ENCODE assay signal across 8 cellular contexts in the genomic region with DNA sequence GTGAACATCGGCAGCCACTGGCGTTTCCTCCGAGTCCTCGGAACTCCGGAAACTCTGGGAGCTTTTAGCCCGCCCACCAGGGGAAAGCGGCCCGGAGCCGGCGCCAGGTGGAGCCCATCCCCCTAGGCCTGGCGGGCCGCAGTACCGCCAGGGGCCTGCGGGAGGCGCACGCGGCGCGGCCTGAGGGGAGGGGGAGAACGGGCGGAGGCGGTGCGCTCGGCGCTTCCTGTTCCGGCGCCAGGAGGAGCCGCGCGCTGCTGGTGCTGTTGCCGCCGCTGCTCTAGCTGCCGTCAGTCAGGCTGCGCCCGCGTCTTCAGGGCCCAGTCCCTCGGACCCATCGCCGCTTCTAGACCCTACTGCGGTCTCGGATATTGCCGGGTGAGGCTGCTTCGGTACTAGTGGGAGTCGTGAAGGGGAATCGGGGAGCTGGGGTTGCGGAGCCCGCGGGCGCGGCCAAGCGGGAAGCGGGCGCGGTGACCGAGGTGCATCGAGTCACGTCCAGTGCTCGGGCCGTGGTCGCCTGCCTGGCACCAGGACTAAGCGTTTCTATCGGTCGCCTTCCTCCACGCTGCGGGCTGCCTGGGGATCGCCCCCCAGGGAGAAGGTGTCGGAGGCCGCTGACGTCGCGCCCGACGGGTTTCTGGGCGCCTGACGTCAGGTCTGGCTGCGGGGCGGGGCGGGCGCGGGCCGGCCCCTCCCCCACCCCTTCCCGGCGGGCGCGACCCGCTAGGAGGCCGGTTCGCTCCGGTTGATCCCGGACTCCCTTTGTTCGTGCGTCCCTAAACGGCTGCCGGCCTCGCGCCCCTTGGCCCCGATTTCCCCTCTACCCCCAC. TPM values are rescaled to one million over a fixed set of nuclear protein-coding genes. Genes with fewer than 3 reads are reported as not detected.
DNase-seq lines count a peak whose midpoint lies in the region; ATAC-seq and TF ChIP-seq lines count a peak whose summit lies in the region.

A gene (plus strand): TSS at position 222 of the 833 bp plus-strand sequence. CDS start 10,037 bp downstream, outside the sequence.

- TF ChIP-seq CTCF in BE2C (IDR thresholded peaks at IDR 0.05; ENCODE audit: low read depth, low read length) (peak; percentile 85), colonic mucosa (IDR thresholded peaks at IDR 0.05) (peak; percentile 100)

- H3K9ac ChIP-seq in colonic mucosa (ENCODE audit: low read depth in 2 of 2, low read length in 2 of 2): peak within 1 kb of the TSS; percentile 97 to 100

- H3K36me3 ChIP-seq in BE2C (peaks cover 25% of the 10 kb centered on the region), colonic mucosa (no peaks in the 10 kb centered on the region)

- H3K27me3 ChIP-seq in BE2C (no peaks in the 10 kb centered on the region), colonic mucosa (no peaks in the 10 kb centered on the region)

- peaks cover 7% of the 10 kb centered on the region for H3K4me1 ChIP-seq in BE2C
- peaks cover 15% of the 10 kb centered on the region for H3K4me1 ChIP-seq in colonic mucosa

- intact Hi-C loops in colonic mucosa (cut with DNase I): loop anchor here (5.0 kb wide), 1 partner anchor 36 kb away; no protein-coding TSS in a partner anchor
- intact Hi-C loops in left colon (cut with DNase I, micrococcal nuclease): no loop called here

- ATAC-seq in HG03442 (IDR thresholded peaks at IDR 0.05; ENCODE audit: unreplicated experiment) (peak; percentile 88), left colon (peak; percentile 93)

- H3K9me3 ChIP-seq in BE2C: no peaks in the 10 kb centered on the region
- no peaks in the 10 kb centered on the region for H3K9me3 ChIP-seq in colonic mucosa

- peak; percentile 93 for DNase-seq in BE2C
- DNase-seq in GM19238 (ENCODE audit: insufficient read length, low spot score): peak; percentile 92
- DNase-seq in NCI-H524 (lab: John Stamatoyannopoulos, UW): peak; percentile 88 to 96
- peak; percentile 85 to 90 for DNase-seq in activated CD4-positive, alpha-beta T cell treated with anti-CD3 and anti-CD28 coated beads for 4 hours
- peak; percentile 92 for DNase-seq in colonic mucosa
- DNase-seq in left colon: peak; percentile 88 to 89
- peak; percentile 90 for DNase-seq in stimulated activated CD4-positive, alpha-beta T cell treated with anti-CD3 and anti-CD28 coated beads, Interleukin-1b, Interleukin-23, amount 100 ng/mL, for 48 hours

- peak within 1 kb of the TSS; percentile 98 for H3K27ac ChIP-seq in colonic mucosa

- peak within 1 kb of the TSS; percentile 93 for H3K4me3 ChIP-seq in BE2C (ENCODE audit: low read depth, low read length)
- H3K4me3 ChIP-seq in colonic mucosa: peak within 1 kb of the TSS; percentile 87

RNA-seq across cellular contexts. Expression of the gene that starts here (rescaled TPM):
- polyA plus RNA-seq in BE2C (2012; ENCODE audit: insufficient read depth, insufficient read length, low read depth): 146 TPM
- 10 to 100 TPM; 79.8 to 83.2 TPM for total RNA-seq in colonic mucosa
- total RNA-seq in left colon: 10 to 100 TPM; 69.7 to 71.7 TPM

Comparison
In these comparisons a context has a peak if more than half of its experiments do, and no peak if none do; other contexts are left out.
1. Peak in every context shown above with its lines: DNase-seq, ATAC-seq, H3K4me3 ChIP-seq and H3K27ac ChIP-seq.